ENCODE assay signal across 1 cellular context in the genomic region with DNA sequence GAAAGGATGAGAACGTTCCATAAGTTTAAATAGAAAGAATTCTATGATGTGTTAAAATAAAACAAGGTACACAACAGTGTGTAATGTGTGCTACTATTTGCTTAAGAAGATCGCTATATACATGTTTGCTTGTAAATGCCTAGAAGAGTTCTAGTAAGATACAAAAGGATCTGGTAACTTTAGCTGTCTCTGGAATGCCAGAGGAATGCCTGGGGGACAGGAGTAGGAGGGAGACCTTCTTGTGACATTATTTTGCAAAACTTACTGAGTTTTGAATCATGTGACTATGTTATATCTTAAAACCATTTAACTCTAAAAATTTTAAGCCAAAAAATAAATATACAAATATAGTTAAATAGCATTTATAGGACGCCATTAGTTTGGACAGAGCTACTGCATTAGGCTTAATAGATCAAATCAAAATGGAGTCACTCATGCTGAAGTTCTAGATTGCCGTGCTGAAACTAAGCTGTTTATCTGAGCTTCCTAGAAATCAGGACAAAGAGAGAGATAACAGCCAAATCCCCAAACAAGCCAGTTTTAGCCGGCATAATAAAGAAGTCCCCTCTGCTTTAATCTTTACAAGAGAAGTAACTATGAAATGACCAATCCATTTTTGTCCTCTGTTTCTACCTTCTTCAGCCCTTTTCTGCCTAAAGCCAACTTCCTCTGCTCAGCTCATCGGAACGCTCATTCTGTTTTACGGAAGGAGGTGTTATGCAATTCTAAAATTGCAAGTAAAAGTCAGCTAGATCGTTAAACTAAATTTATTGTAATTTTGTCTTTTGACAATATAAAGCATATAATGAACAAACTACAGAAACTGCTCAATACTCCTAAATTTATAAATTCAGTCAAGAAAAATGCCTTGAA.
TF ChIP-seq lines count a peak whose summit lies in the region.

No MANE protein-coding gene starts in this region.

TF ChIP-seq in H1, 55 proteins besides CTCF, POLR2A, EP300 and RAD21:
- no peak for TF ChIP-seq TCF12 (IDR thresholded peaks at IDR 0.05; ENCODE audit: low read depth, low read length)
- peak; percentile 76 for TF ChIP-seq TEAD4 (IDR thresholded peaks at IDR 0.05; ENCODE audit: low read depth, low read length)
- no peak for TF ChIP-seq BACH1 (IDR thresholded peaks at IDR 0.05; ENCODE audit: low read length)
- no peak for TF ChIP-seq EGR1 (IDR thresholded peaks at IDR 0.05; ENCODE audit: borderline replicate concordance, low read depth, low read length)
